ENCODE assay signal across 8 cellular contexts in the genomic region with DNA sequence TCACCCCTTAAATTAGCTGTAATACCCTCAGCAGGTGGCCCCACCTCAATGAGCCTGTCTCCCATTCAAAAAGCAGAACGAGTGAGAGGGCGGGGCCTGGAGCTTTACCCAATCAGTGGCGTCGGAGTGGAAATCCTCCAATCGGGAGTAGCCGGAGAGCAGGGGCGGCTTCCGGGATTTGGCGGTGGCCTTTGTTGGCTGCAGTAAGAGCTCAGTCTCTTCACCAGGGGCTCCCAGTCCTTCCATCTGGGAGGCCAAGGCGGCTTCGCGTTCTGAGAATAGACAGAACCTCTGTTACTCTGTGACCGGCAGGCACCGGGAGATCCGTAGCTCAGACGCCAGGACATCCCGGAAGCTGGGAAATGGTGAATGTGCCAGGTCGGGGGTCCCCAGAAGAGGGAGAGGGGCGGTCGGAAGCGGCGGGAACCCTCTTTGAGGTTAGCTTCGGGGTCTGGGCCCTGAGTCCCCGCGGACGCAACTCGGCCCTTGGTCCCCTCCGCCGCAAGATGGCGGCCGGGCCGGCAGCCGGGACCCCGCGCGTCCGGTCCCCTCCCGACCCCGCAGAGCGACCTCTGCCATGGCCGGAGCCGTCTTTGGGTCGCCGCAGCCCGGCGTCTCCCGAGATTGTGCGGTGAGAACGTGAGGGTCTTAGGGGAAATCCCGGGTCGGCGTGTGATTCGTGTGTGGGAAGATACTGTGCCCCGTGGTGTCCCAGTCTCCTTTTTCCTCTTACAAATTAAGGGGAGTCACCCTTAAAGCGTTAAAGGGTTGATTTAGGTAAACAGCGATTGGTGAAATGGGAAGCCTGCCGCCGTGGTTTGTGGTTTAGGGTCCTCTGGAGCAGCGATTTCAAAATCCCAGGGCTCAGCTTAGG.
DNase-seq lines count a peak whose midpoint lies in the region; ATAC-seq, FAIRE-seq and TF ChIP-seq lines count a peak whose summit lies in the region.

No MANE protein-coding gene starts in this region.

- intact Hi-C loops in adrenal gland (cut with DNase I), result loop anchor here (10.0 kb wide), 2 partner anchors 209 to 229 kb away; a partner anchor contains a TSS
- intact Hi-C loops in heart right ventricle (cut with DNase I), result loop anchor here in 3 of 10 donors (10.0 kb wide), 2 partner anchors 161 to 209 kb away; a partner anchor contains a TSS

- H3K9me3 ChIP-seq in adrenal gland (replicated peaks in 1 of 3) (no peaks in the 10 kb centered on the region), heart right ventricle (no peaks in the 10 kb centered on the region), upper lobe of left lung (no peaks in the 10 kb centered on the region)

- ATAC-seq in HG02798 (IDR thresholded peaks at IDR 0.05; ENCODE audit: poor library complexity, unreplicated experiment) (peak; percentile 97), heart right ventricle (peak; percentile 93 to 98 (median 97)), upper lobe of left lung (ENCODE audit: low FRiP score in 2 of 2) (peak; percentile 90 to 97)

- DNase-seq in GM12892 (ENCODE audit: insufficient read length), result peak; percentile 85
- peak; percentile 64 for DNase-seq in NCI-H1417 treated with DMSO at 0.1 percent for 48 hours (lab: John Stamatoyannopoulos, UW)
- DNase-seq in T follicular helper cell (ENCODE audit: low read depth), result peak; percentile 88
- peak; percentile 89 to 98 (median 96) for DNase-seq in adrenal gland
- peak; percentile 91 to 95 for DNase-seq in heart right ventricle
- peak; percentile 94 for DNase-seq in pons (ENCODE audit: low spot score)
- DNase-seq in upper lobe of left lung, result peak; percentile 90 to 94

- H3K27ac ChIP-seq in adrenal gland (peak overlapping the region; percentile 66 to 95 (median 90)), heart right ventricle (peak overlapping the region; percentile 77 to 99 (median 95)), upper lobe of left lung (peak overlapping the region; percentile 96 to 97 (median 96))

- H3K27me3 ChIP-seq in adrenal gland (no peaks in the 10 kb centered on the region), heart right ventricle (no peaks in the 10 kb centered on the region), upper lobe of left lung (no peaks in the 10 kb centered on the region)

- WGBS in adrenal gland, 4 donors, result 0 to 1% (median 0%) methylated on average over 10 to 59 of the region's 59 CpGs
- WGBS in heart right ventricle, 2 donors, result 0 to 1% methylated on average over 59 of the region's 59 CpGs
- 0% methylated on average over 11 to 58 of the region's 59 CpGs for WGBS in upper lobe of left lung, 2 donors

- peak; percentile 98 for TF ChIP-seq POLR2A in GM12892 (IDR thresholded peaks at IDR 0.05; ENCODE audit: low read depth, low read length)
- peak; percentile 88 to 90 for TF ChIP-seq POLR2A in adrenal gland (IDR thresholded peaks at IDR 0.05)
- peak; percentile 17 to 92 (median 77) for TF ChIP-seq POLR2A in upper lobe of left lung (IDR thresholded peaks at IDR 0.05)

- peak; percentile 82 for FAIRE-seq in GM12892 (lab: Jason Lieb, UNC)

- TF ChIP-seq CTCF in adrenal gland (IDR thresholded peaks at IDR 0.05) (no peak), heart right ventricle (IDR thresholded peaks at IDR 0.05) (peak in 2 of 9 donors; percentile 9 to 14), upper lobe of left lung (IDR thresholded peaks at IDR 0.05) (peak in 1 of 6 experiments; percentile 22)

- H3K4me3 ChIP-seq in adrenal gland, result peak overlapping the region; percentile 19 to 98 (median 73)
- peak overlapping the region; percentile 70 to 98 (median 84) for H3K4me3 ChIP-seq in heart right ventricle
- peak overlapping the region; percentile 43 to 94 (median 85) for H3K4me3 ChIP-seq in upper lobe of left lung

- H3K36me3 ChIP-seq in adrenal gland (replicated peaks in 1 of 2) (peaks cover 0 to 4% of the 10 kb centered on the region in 2 donors), heart right ventricle (peaks cover 0 to 16% (median 0%) of the 10 kb centered on the region in 9 donors), upper lobe of left lung (peaks cover 0 to 15% (median 7%) of the 10 kb centered on the region in 4 donors)

- TF ChIP-seq EP300 in upper lobe of left lung (IDR thresholded peaks at IDR 0.05), result no peak

- H3K4me1 ChIP-seq in adrenal gland (replicated peaks in 1 of 2) (peaks cover 8 to 18% of the 10 kb centered on the region in 2 donors), heart right ventricle (peaks cover 7 to 35% (median 22%) of the 10 kb centered on the region in 9 donors), upper lobe of left lung (peaks cover 11 to 22% (median 14%) of the 10 kb centered on the region in 4 donors)

Comparison
In these comparisons a context has a peak if more than half of its experiments do, and no peak if none do; other contexts are left out.
1. Peak in every context shown above with its lines: DNase-seq, ATAC-seq, H3K4me3 ChIP-seq and H3K27ac ChIP-seq.